12 cellular contexts compared by ENCODE assay signal in genomic region chr15:74773731-74774252, GRCh38. TPM values are rescaled to one million over a fixed set of nuclear protein-coding genes. Genes with fewer than 3 reads are reported as not detected.
A peak's percentile ranks its signal among the peaks of the same experiment; 100 is the strongest.
DNase-seq lines count a peak whose midpoint lies in the region; ATAC-seq and TF ChIP-seq lines count a peak whose summit lies in the region.
"Had no signal": no experiment of that assay in that cellular context is flagged by ENCODE, and none has a peak within 500 bp of the region (broad histone marks: within the 10 kb centered on the region; RNA-seq: fewer than 3 reads in every experiment).

No MANE protein-coding gene starts in this region.

- TF ChIP-seq CTCF in natural killer cell (IDR thresholded peaks at IDR 0.05) (no peak), colonic mucosa (IDR thresholded peaks at IDR 0.05) (no peak), transverse colon (IDR thresholded peaks at IDR 0.05) (no peak), heart right ventricle (IDR thresholded peaks at IDR 0.05) (no peak)

- H3K27ac Mint-ChIP-seq in natural killer cell treated with Interleukin-12 subunit alpha and Interleukin-12 subunit beta and Interleukin-15 and Interleukin-18, amount 100 ng/mL, for 72 hours, result peak overlapping the region; percentile 100
- peak overlapping the region in 1 of 2 donors; percentile 27 for H3K27ac Mint-ChIP-seq in natural killer cell

- intact Hi-C loops in natural killer cell (cut with micrococcal nuclease) (no loop called here), colonic mucosa (cut with DNase I) (loop anchor here (2.0 to 5.0 kb wide), 2 partner anchors 64 to 177 kb away; no protein-coding TSS in a partner anchor), transverse colon (cut with DNase I; ENCODE audit: low total_unique reads) (loop anchor here (5.0 kb wide), 1 partner anchor 179 kb away; no protein-coding TSS in a partner anchor), posterior cingulate gyrus (cut with DNase I) (loop anchor here (5.0 kb wide), 1 partner anchor 64 kb away; no protein-coding TSS in a partner anchor), heart right ventricle (cut with DNase I) (loop anchor here in 7 of 10 donors (5.0 to 10.0 kb wide), 7 partner anchors 34 to 399 kb away; partner anchors contain the start of gene FAM219B (in 1 of the 7))

- no peak for ATAC-seq in natural killer cell treated with Interleukin-12 subunit alpha and Interleukin-12 subunit beta and Interleukin-15 and Interleukin-18, amount 100 ng/mL, for 72 hours
- ATAC-seq in natural killer cell (no peak), heart right ventricle (no peak), GM18517 (IDR thresholded peaks at IDR 0.05; ENCODE audit: unreplicated experiment) (no peak)
- ATAC-seq: left cardiac atrium had no signal

- H3K9me3 Mint-ChIP-seq in natural killer cell treated with Interleukin-12 subunit alpha and Interleukin-12 subunit beta and Interleukin-15 and Interleukin-18, amount 100 ng/mL, for 72 hours, result no peaks in the 10 kb centered on the region
- H3K9me3 Mint-ChIP-seq in natural killer cell, result no peaks in the 10 kb centered on the region

- no peak overlapping the region for H3K4me3 Mint-ChIP-seq in natural killer cell treated with Interleukin-12 subunit alpha and Interleukin-12 subunit beta and Interleukin-15 and Interleukin-18, amount 100 ng/mL, for 72 hours
- no peak overlapping the region for H3K4me3 Mint-ChIP-seq in natural killer cell

- H3K27me3 ChIP-seq in colonic mucosa (no peaks in the 10 kb centered on the region), transverse colon (no peaks in the 10 kb centered on the region), heart right ventricle (no peaks in the 10 kb centered on the region)

- H3K36me3 Mint-ChIP-seq in natural killer cell treated with Interleukin-12 subunit alpha and Interleukin-12 subunit beta and Interleukin-15 and Interleukin-18, amount 100 ng/mL, for 72 hours, result no peaks in the 10 kb centered on the region
- no peaks in the 10 kb centered on the region for H3K36me3 Mint-ChIP-seq in natural killer cell

- H3K4me3 ChIP-seq in colonic mucosa (no peak overlapping the region), transverse colon (no peak overlapping the region), heart right ventricle (no peak overlapping the region)
- H3K4me3 ChIP-seq: sigmoid colon had no signal

- H3K4me1 Mint-ChIP-seq in natural killer cell treated with Interleukin-12 subunit alpha and Interleukin-12 subunit beta and Interleukin-15 and Interleukin-18, amount 100 ng/mL, for 72 hours (ENCODE audit: low read depth in 2 of 2), result peaks cover 37 to 46% of the 10 kb centered on the region in 2 donors
- H3K4me1 Mint-ChIP-seq in natural killer cell, result peaks cover 25 to 38% of the 10 kb centered on the region in 2 donors

- H3K9ac ChIP-seq in colonic mucosa (ENCODE audit: low read depth in 2 of 2, low read length in 2 of 2), result peak overlapping the region; percentile 29 to 60

- DNase-seq in natural killer cell treated with Interleukin-12 subunit alpha and Interleukin-12 subunit beta and Interleukin-15 and Interleukin-18, amount 100 ng/mL, for 72 hours (ENCODE audit: low spot score), result peak; percentile 31
- DNase-seq in natural killer cell, result no peak
- DNase-seq in NCI-H69 (lab: John Stamatoyannopoulos, UW), result peak; percentile 92
- peak; percentile 60 for DNase-seq in colonic mucosa
- DNase-seq in transverse colon, result peak; percentile 33
- DNase-seq in posterior cingulate gyrus, result no peak
- DNase-seq in heart right ventricle, result no peak
- DNase-seq: left cardiac atrium, NCI-H524 treated with DMSO at 0.1 percent for 48 hours, sigmoid colon had no signal

- H3K9me3 ChIP-seq in colonic mucosa (no peaks in the 10 kb centered on the region), transverse colon (no peaks in the 10 kb centered on the region), heart right ventricle (no peaks in the 10 kb centered on the region)
- H3K9me3 ChIP-seq: sigmoid colon had no signal

- in situ Hi-C loops in transverse colon (cut with MboI; ENCODE audit: low pct_ligation_motif_present in 1 of 4, low pct_unique_long_range_greater_than_20kb in 1 of 4, low sequenced_read_pairs in 3 of 4), result loop anchor here in 3 of 4 donors (10.0 to 25.0 kb wide), 2 partner anchors 171 to 386 kb away; no protein-coding TSS in a partner anchor

- no peaks in the 10 kb centered on the region for H3K27me3 Mint-ChIP-seq in natural killer cell treated with Interleukin-12 subunit alpha and Interleukin-12 subunit beta and Interleukin-15 and Interleukin-18, amount 100 ng/mL, for 72 hours
- H3K27me3 Mint-ChIP-seq in natural killer cell (ENCODE audit: low read depth in 2 of 2), result peaks cover 4 to 5% of the 10 kb centered on the region in 2 donors

- 25 to 32% methylated on average over 2 to 5 of the region's 5 CpGs for WGBS in transverse colon (ENCODE audit: low coverage in 1 of 2), 2 donors
- 85 to 87% methylated on average over 5 of the region's 5 CpGs for WGBS in heart right ventricle, 2 donors

- no peaks in the 10 kb centered on the region for H3K36me3 ChIP-seq in colonic mucosa
- no peaks in the 10 kb centered on the region for H3K36me3 ChIP-seq in transverse colon
- no peaks in the 10 kb centered on the region for H3K36me3 ChIP-seq in heart right ventricle
- H3K36me3 ChIP-seq: sigmoid colon had no signal

- H3K4me1 ChIP-seq in colonic mucosa (peaks cover 23% of the 10 kb centered on the region), transverse colon (peaks cover 12 to 66% (median 36%) of the 10 kb centered on the region in 4 donors), heart right ventricle (peaks cover 8 to 63% (median 25%) of the 10 kb centered on the region in 9 donors)

- H3K27ac ChIP-seq in colonic mucosa (peak overlapping the region; percentile 39), transverse colon (peak overlapping the region; percentile 43 to 57 (median 54)), heart right ventricle (no peak overlapping the region)
- H3K27ac ChIP-seq: sigmoid colon had no signal

- TF ChIP-seq POLR2A in transverse colon (IDR thresholded peaks at IDR 0.05), result no peak

- TF ChIP-seq EP300 in transverse colon (IDR thresholded peaks at IDR 0.05; ENCODE audit: low read depth), result no peak

RNA-seq across cellular contexts. Expression of gene CSK, which starts 8.1 kb away (rescaled TPM):
- 100 to 1,000 TPM; 323 TPM for total RNA-seq in natural killer cell treated with Interleukin-12 subunit alpha and Interleukin-12 subunit beta and Interleukin-15 and Interleukin-18, amount 100 ng/mL, for 72 hours
- total RNA-seq in natural killer cell (100 to 1,000 TPM; 282 to 334 (median 287) TPM), colonic mucosa (100 to 1,000 TPM in 1 of 2 donors, 10 to 100 TPM in 1; 64.3 to 126 TPM), transverse colon (100 to 1,000 TPM in 1 of 4 donors, 10 to 100 TPM in 3; 59.7 to 176 (median 73.4) TPM), heart right ventricle (10 to 100 TPM; 20.3 to 48.6 (median 24.8) TPM)
- polyA plus RNA-seq in heart right ventricle, result 10 to 100 TPM; 19.7 to 35.2 TPM

RNA-seq across cellular contexts. Expression of gene CYP1A2, which starts 25.1 kb away (rescaled TPM):
- total RNA-seq in natural killer cell treated with Interleukin-12 subunit alpha and Interleukin-12 subunit beta and Interleukin-15 and Interleukin-18, amount 100 ng/mL, for 72 hours, result not detected
- total RNA-seq in natural killer cell (not detected), colonic mucosa (not detected), transverse colon (not detected), heart right ventricle (under 1 TPM in 1 of 10 donors, not detected in 9; 0.11 TPM)
- polyA plus RNA-seq in heart right ventricle, result not detected
- total RNA-seq: fibroblast of lung, sigmoid colon had no signal
- polyA plus RNA-seq: fibroblast of lung, sigmoid colon had no signal

RNA-seq across cellular contexts. Expression of gene LMAN1L, which starts 38.8 kb away (rescaled TPM):
- 1 to 10 TPM; 3.4 to 4.9 TPM for total RNA-seq in natural killer cell treated with Interleukin-12 subunit alpha and Interleukin-12 subunit beta and Interleukin-15 and Interleukin-18, amount 100 ng/mL, for 72 hours
- total RNA-seq in natural killer cell (1 to 10 TPM in 1 of 3 donors, under 1 TPM in 2; 0.72 to 1.1 (median 0.94) TPM), colonic mucosa (not detected), transverse colon (10 to 100 TPM in 1 of 4 donors, not detected in 3; 20.2 TPM), heart right ventricle (10 to 100 TPM in 4 of 10 donors, 1 to 10 TPM in 6; 6.3 to 47.4 (median 9.0) TPM)
- polyA plus RNA-seq in heart right ventricle, result 10 to 100 TPM in 1 of 2 donors, under 1 TPM in 1; 0.03 to 18.4 TPM
- total RNA-seq: fibroblast of lung had no signal
- polyA plus RNA-seq: fibroblast of lung had no signal

RNA-seq across cellular contexts. Expression of gene CYP1A1, which starts 48.5 kb away (rescaled TPM):
- 1 to 10 TPM; 3.2 to 4.6 TPM for total RNA-seq in natural killer cell treated with Interleukin-12 subunit alpha and Interleukin-12 subunit beta and Interleukin-15 and Interleukin-18, amount 100 ng/mL, for 72 hours
- total RNA-seq in natural killer cell (under 1 TPM in 1 of 3 donors, not detected in 2; 0.33 TPM), colonic mucosa (not detected), transverse colon (1 to 10 TPM in 1 of 4 donors, under 1 TPM in 1, not detected in 2; 0.55 to 1.1 TPM), heart right ventricle (under 1 TPM in 6 of 10 donors, not detected in 4; 0.13 to 0.53 (median 0.42) TPM)
- under 1 TPM; 0.20 to 0.88 TPM for polyA plus RNA-seq in heart right ventricle
- polyA plus RNA-seq: fibroblast of lung had no signal

RNA-seq across cellular contexts. Expression of gene CPLX3, which starts 52.6 kb away (rescaled TPM):
- 1 to 10 TPM in 1 of 2 donors, under 1 TPM in 1; 0.43 to 1.7 TPM for total RNA-seq in natural killer cell treated with Interleukin-12 subunit alpha and Interleukin-12 subunit beta and Interleukin-15 and Interleukin-18, amount 100 ng/mL, for 72 hours
- total RNA-seq in natural killer cell, result under 1 TPM in 2 of 3 donors, not detected in 1; 0.16 to 0.93 TPM
- total RNA-seq in colonic mucosa, result not detected
- total RNA-seq in transverse colon, result not detected
- 1 to 10 TPM in 7 of 10 donors, under 1 TPM in 2, not detected in 1; 0.64 to 6.1 (median 1.3) TPM for total RNA-seq in heart right ventricle
- polyA plus RNA-seq in heart right ventricle, result 10 to 100 TPM in 1 of 2 donors, under 1 TPM in 1; 0.04 to 14.6 TPM
- total RNA-seq: fibroblast of lung had no signal
- polyA plus RNA-seq: fibroblast of lung had no signal

Comparison
In these comparisons a context has a peak if more than half of its experiments do, and no peak if none do; other contexts are left out.
1. DNase-seq: peak in natural killer cell treated with Interleukin-12 subunit alpha and Interleukin-12 subunit beta and Interleukin-15 and Interleukin-18, amount 100 ng/mL, for 72 hours (single experiment), NCI-H69 (single experiment), colonic mucosa (single experiment) and transverse colon (single experiment); none in natural killer cell (single experiment), posterior cingulate gyrus (0 of 10) and heart right ventricle (0 of 2).
2. H3K27ac ChIP-seq: peak in colonic mucosa (single experiment) and transverse colon (4 of 4); none in heart right ventricle (0 of 10).